In the genomic region with DNA sequence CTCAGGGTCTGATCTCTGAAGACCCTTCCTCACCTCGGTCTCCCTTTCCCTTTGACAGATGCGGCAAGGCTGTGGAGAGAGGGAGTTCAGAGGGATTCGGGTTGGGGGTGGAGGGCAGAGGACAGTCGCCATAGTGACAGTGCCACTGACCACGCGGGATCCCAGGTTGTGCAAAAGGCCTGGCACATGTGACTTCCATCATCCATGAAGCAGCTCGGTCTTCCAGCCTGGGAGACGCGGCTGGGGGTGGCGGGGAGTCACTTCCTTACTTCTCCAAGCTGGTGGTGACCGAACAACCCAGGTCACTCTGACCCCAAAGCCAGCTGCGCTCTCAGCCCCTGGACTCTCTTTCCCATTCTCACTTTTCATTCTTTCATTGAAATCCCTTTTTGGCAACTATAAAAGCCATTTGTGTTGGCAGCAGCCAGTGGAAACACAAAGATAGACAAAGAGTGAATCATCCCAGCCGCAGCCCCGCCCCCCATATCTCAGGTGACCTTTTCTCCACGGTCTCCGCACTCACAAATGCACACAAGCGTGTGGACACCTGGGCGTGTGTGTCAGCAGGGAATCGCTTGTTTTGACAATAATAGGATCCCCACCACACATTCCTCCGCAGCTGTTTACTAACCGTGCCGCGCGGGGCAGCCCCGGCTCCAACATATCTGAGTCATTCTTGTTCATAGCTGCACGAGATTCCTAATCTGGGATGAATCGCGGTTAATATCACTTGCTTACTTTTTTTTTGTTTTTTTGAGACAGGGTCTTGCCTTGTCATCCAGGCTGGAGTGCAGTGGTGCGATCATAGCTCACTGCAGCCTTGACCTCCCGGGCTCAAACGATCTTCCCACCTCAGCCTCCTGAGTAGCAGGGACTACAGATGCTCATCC, we compare ENCODE assay signal across 8 cellular contexts.
DNase-seq lines count a peak whose midpoint lies in the region; ATAC-seq lines count a peak whose summit lies in the region.

No MANE protein-coding gene starts in this region.

- H3K4me1 ChIP-seq in muscle layer of duodenum (ENCODE audit: control insufficient read depth in 1 of 2, insufficient read depth in 2 of 2, low read length in 2 of 2) = peaks cover 0 to 24% of the 10 kb centered on the region in 2 donors

- no peaks in the 10 kb centered on the region for H3K36me3 Mint-ChIP-seq in activated T-helper 2 cell treated with anti-CD3 and anti-CD28 coated beads, Interferon-gamma antibody, Interleukin-2, Interleukin-4, amounts not matched to agents 10 μg/mL and 5 μg/mL and 100 μg/mL, durations not matched to agents 14 hours and 24 hours and 36 hours (ENCODE audit: low read depth)

- peak; percentile 95 for DNase-seq in ELR (ENCODE audit: low read depth)
- peak; percentile 37 for DNase-seq in NCI-H2227 (lab: John Stamatoyannopoulos, UW; ENCODE audit: unreplicated experiment)
- peak; percentile 55 for DNase-seq in dedifferentiated amniotic fluid mesenchymal stem cell (ENCODE audit: extremely low spot score)
- DNase-seq in activated T-helper 2 cell treated with anti-CD3 and anti-CD28 coated beads, Interferon-gamma antibody, Interleukin-2, Interleukin-4, amounts not matched to agents 10 μg/mL and 5 μg/mL and 100 μg/mL, durations not matched to agents 14 hours and 24 hours and 36 hours (ENCODE audit: low spot score) = no peak
- no peak for DNase-seq in G401 (ENCODE audit: low spot score)
- no peak for DNase-seq in head of caudate nucleus

- H3K9me3 Mint-ChIP-seq in activated T-helper 2 cell treated with anti-CD3 and anti-CD28 coated beads, Interferon-gamma antibody, Interleukin-2, Interleukin-4, amounts not matched to agents 10 μg/mL and 5 μg/mL and 100 μg/mL, durations not matched to agents 14 hours and 24 hours and 36 hours = no peaks in the 10 kb centered on the region

- no peak for ATAC-seq in HG03045 (IDR thresholded peaks at IDR 0.05; ENCODE audit: unreplicated experiment)

- H3K27ac ChIP-seq in muscle layer of duodenum (ENCODE audit: low read length) = peak overlapping the region; percentile 23

- H3K9me3 ChIP-seq in muscle layer of duodenum (ENCODE audit: control insufficient read depth in 1 of 2, low read length in 2 of 2) = no peaks in the 10 kb centered on the region

- no peaks in the 10 kb centered on the region for H3K36me3 ChIP-seq in muscle layer of duodenum (ENCODE audit: control insufficient read depth in 1 of 2, insufficient read depth in 2 of 2, low read length in 2 of 2)

- no peaks in the 10 kb centered on the region for H3K27me3 ChIP-seq in muscle layer of duodenum (ENCODE audit: low read depth, low read length)

- no peak overlapping the region for H3K27ac Mint-ChIP-seq in activated T-helper 2 cell treated with anti-CD3 and anti-CD28 coated beads, Interferon-gamma antibody, Interleukin-2, Interleukin-4, amounts not matched to agents 10 μg/mL and 5 μg/mL and 100 μg/mL, durations not matched to agents 14 hours and 24 hours and 36 hours

- H3K27me3 Mint-ChIP-seq in activated T-helper 2 cell treated with anti-CD3 and anti-CD28 coated beads, Interferon-gamma antibody, Interleukin-2, Interleukin-4, amounts not matched to agents 10 μg/mL and 5 μg/mL and 100 μg/mL, durations not matched to agents 14 hours and 24 hours and 36 hours (ENCODE audit: low read depth) = no peaks in the 10 kb centered on the region

- in situ Hi-C loops in G401 (cut with HindIII; ENCODE audit: low sequenced_read_pairs) = no loop called here

- intact Hi-C loops in activated T-helper 2 cell treated with anti-CD3 and anti-CD28 coated beads, Interferon-gamma antibody, Interleukin-2, Interleukin-4, amounts not matched to agents 10 μg/mL and 5 μg/mL and 100 μg/mL, durations not matched to agents 14 hours and 24 hours and 36 hours (cut with micrococcal nuclease) = no loop called here
- intact Hi-C loops in head of caudate nucleus (cut with DNase I) = no loop called here

- no peak overlapping the region for H3K4me3 ChIP-seq in muscle layer of duodenum (ENCODE audit: low read depth in 1 of 2, low read length in 2 of 2)

- no peak overlapping the region for H3K4me3 Mint-ChIP-seq in activated T-helper 2 cell treated with anti-CD3 and anti-CD28 coated beads, Interferon-gamma antibody, Interleukin-2, Interleukin-4, amounts not matched to agents 10 μg/mL and 5 μg/mL and 100 μg/mL, durations not matched to agents 14 hours and 24 hours and 36 hours (ENCODE audit: low read depth)

- H3K4me1 Mint-ChIP-seq in activated T-helper 2 cell treated with anti-CD3 and anti-CD28 coated beads, Interferon-gamma antibody, Interleukin-2, Interleukin-4, amounts not matched to agents 10 μg/mL and 5 μg/mL and 100 μg/mL, durations not matched to agents 14 hours and 24 hours and 36 hours (ENCODE audit: low read depth) = peaks cover 12% of the 10 kb centered on the region

Comparison
In these comparisons a context has a peak if more than half of its experiments do, and no peak if none do; other contexts are left out.
1. DNase-seq: peak in ELR (single experiment), NCI-H2227 (single experiment) and dedifferentiated amniotic fluid mesenchymal stem cell (single experiment); none in activated T-helper 2 cell treated with anti-CD3 and anti-CD28 coated beads, Interferon-gamma antibody, Interleukin-2, Interleukin-4, amounts not matched to agents 10 μg/mL and 5 μg/mL and 100 μg/mL, durations not matched to agents 14 hours and 24 hours and 36 hours (single experiment), G401 (single experiment) and head of caudate nucleus (0 of 42).